ENCODE assay signal across 1 cellular context in the genomic region with DNA sequence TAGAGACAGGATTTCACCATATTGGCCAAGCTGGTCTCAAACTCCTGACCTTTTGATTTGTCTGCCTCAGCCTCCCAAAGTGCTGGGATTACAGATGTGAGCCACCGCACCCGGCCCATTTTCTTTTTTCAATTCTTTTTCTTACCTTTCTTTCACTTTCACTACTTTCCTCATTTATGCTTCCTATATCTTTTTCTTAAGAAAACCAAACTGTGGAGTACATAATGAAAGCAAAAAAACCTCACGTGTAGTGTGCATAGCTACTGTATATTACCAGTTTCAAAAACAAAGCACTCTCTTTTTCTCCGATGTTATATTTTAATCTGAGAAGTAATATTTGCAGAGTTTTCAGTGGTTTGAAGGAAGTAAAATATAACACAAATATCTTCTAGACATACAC.
TF ChIP-seq lines count a peak whose summit lies in the region.

No MANE protein-coding gene starts in this region.

TF ChIP-seq in HepG2, 621 proteins besides CTCF, POLR2A, EP300 and RAD21:
- TF ChIP-seq KDM6A (CRISPR knock-in tag; IDR thresholded peaks at IDR 0.05; ENCODE audit: low read depth) (no peak), SMARCE1 (IDR thresholded peaks at IDR 0.05; ENCODE audit: borderline replicate concordance) (no peak), ZNF883 (CRISPR knock-in tag; IDR thresholded peaks at IDR 0.05; ENCODE audit: not compliant biosample characterization) (no peak), ZNF530 (CRISPR knock-in tag; IDR thresholded peaks at IDR 0.05; ENCODE audit: low read depth) (no peak), PCBP2 (optimal IDR thresholded peaks at IDR 0.05; ENCODE audit: low read depth, low read length, poor library complexity, severe bottlenecking) (no peak), NFATC3 (CRISPR knock-in tag; IDR thresholded peaks at IDR 0.05) (no peak), HOXA9 (CRISPR knock-in tag; IDR thresholded peaks at IDR 0.05; ENCODE audit: borderline replicate concordance) (no peak), ZNF691 (CRISPR knock-in tag; IDR thresholded peaks at IDR 0.05; ENCODE audit: borderline replicate concordance, low read depth) (no peak), ZNF598 (CRISPR knock-in tag; IDR thresholded peaks at IDR 0.05; ENCODE audit: borderline replicate concordance) (no peak), ZNF331 (CRISPR knock-in tag; IDR thresholded peaks at IDR 0.05) (no peak), ZNF768 (CRISPR knock-in tag; IDR thresholded peaks at IDR 0.05) (no peak), KLF6 (CRISPR knock-in tag; IDR thresholded peaks at IDR 0.05) (no peak), PLRG1 (conservative IDR thresholded peaks at IDR 0.05) (no peak), AHR (CRISPR knock-in tag; IDR thresholded peaks at IDR 0.05) (no peak)
- TF ChIP-seq, protein P1, sequence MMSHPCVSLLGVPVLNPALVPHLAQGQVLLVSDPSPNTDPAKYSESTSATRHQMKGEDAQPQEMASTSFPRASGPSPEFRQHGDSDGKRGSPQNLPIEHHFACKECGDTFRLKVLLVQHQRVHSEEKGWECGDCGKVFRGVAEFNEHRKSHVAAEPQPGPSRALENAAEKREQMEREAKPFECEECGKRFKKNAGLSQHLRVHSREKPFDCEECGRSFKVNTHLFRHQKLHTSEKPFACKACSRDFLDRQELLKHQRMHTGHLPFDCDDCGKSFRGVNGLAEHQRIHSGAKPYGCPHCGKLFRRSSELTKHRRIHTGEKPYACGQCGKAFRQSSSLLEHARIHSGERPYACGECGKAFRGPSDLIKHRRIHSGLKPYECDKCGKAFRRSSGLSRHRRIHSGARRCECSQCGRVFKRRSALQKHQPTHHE (CRISPR knock-in tag; IDR thresholded peaks at IDR 0.05; ENCODE audit: borderline replicate concordance) = no peak
- TF ChIP-seq, protein P2, sequence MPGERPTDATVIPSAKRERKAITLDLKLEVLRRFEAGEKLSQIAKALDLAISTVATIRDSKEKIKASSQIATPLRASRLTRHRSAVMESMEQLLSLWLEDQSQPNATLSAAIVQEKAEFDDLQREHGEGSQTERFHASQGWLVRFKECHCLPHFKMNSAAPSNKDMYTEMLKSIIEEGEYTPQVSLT (CRISPR knock-in tag; IDR thresholded peaks at IDR 0.05; ENCODE audit: borderline replicate concordance, low read depth) = no peak
